20 cellular contexts compared by ENCODE assay signal in genomic region chr10:15745748-15746147, GRCh38. TPM values are rescaled to one million over a fixed set of nuclear protein-coding genes. Genes with fewer than 3 reads are reported as not detected.
DNase-seq lines count a peak whose midpoint lies in the region; ATAC-seq and TF ChIP-seq lines count a peak whose summit lies in the region.
"Had no signal": no experiment of that assay in that cellular context is flagged by ENCODE, and none has a peak within 500 bp of the region (broad histone marks: within the 10 kb centered on the region; RNA-seq: fewer than 3 reads in every experiment).

No MANE protein-coding gene starts in this region.

- H3K4me2 ChIP-seq in neuronal stem cell (ENCODE audit: insufficient read depth, low read length, poor library complexity, severe bottlenecking) = no peak overlapping the region

- no peak overlapping the region for H4K8ac ChIP-seq in neuronal stem cell (ENCODE audit: low read depth, low read length)

- TF ChIP-seq CTCF in right atrium auricular region (IDR thresholded peaks at IDR 0.05) (no peak), fibroblast of mammary gland (conservative IDR thresholded peaks at IDR 0.05; ENCODE audit: control insufficient read depth, insufficient read depth, low read depth, low read length) (no peak), lung (IDR thresholded peaks at IDR 0.05; ENCODE audit: control extremely low read depth, extremely low read depth) (no peak)

- H3K36me3 ChIP-seq in right atrium auricular region (no peaks in the 10 kb centered on the region), lung (ENCODE audit: control insufficient read depth in 2 of 2, insufficient read depth in 2 of 2, low read length in 2 of 2) (no peaks in the 10 kb centered on the region), neuronal stem cell (replicated peaks in 1 of 2; ENCODE audit: control insufficient read depth in 2 of 2, insufficient read depth in 2 of 2, low read length in 2 of 2) (no peaks in the 10 kb centered on the region)
- H3K36me3 ChIP-seq: adrenal gland, pancreas had no signal

- H3K9ac ChIP-seq in neuronal stem cell (ENCODE audit: low read depth, low read length, poor library complexity) = no peak overlapping the region

- ATAC-seq in Right ventricle myocardium inferior (peak; percentile 98), lung (ENCODE audit: insufficient read depth, low FRiP score) (no peak), GM18519 (IDR thresholded peaks at IDR 0.05; ENCODE audit: low FRiP score, unreplicated experiment) (no peak), HG02852 (IDR thresholded peaks at IDR 0.05; ENCODE audit: unreplicated experiment) (no peak), GM18511 (IDR thresholded peaks at IDR 0.05; ENCODE audit: unreplicated experiment) (no peak)
- ATAC-seq: activated CD4-positive, alpha-beta T cell treated with anti-CD3 and anti-CD28 coated beads for 36 hours; HepG2; pancreas had no signal

- 76 to 92% methylated on average over 1 of the region's 1 CpG for WGBS in lung, 2 donors
- no CpG with 5 or more reads among the region's 1 CpG for WGBS in neuronal stem cell (ENCODE audit: extremely low coverage in 2 of 2, insufficient read length in 2 of 2, insufficient replicate concordance in 1 of 2), 2 donors

- no peak overlapping the region for H3K4ac ChIP-seq in neuronal stem cell (ENCODE audit: low read length)

- no peak overlapping the region for H2BK12ac ChIP-seq in neuronal stem cell (ENCODE audit: low read length)

- no peak overlapping the region for H3K14ac ChIP-seq in neuronal stem cell (ENCODE audit: low read length)

- H2AK5ac ChIP-seq in neuronal stem cell (ENCODE audit: low read depth, low read length) = no peak overlapping the region

- H3K23ac ChIP-seq in neuronal stem cell (ENCODE audit: low read depth, low read length, poor library complexity) = no peak overlapping the region

- DNase-seq in Right ventricle myocardium inferior (ENCODE audit: missing footprints) = no peak
- no peak for DNase-seq in right atrium auricular region (ENCODE audit: low spot score)
- peak; percentile 90 for DNase-seq in fibroblast of mammary gland (ENCODE audit: low read depth)
- DNase-seq in lung (ENCODE audit: low spot score) = peak; percentile 38
- DNase-seq in neuronal stem cell (ENCODE audit: low spot score) = no peak
- DNase-seq: activated CD4-positive, alpha-beta T cell treated with anti-CD3 and anti-CD28 coated beads for 36 hours; C1 segment of cervical spinal cord; cerebellar nuclear complex; naive B cell; NCI-H1436 treated with DMSO at 0.1 percent for 48 hours; pancreas; stimulated activated CD4-positive, alpha-beta T cell treated with anti-CD3 and anti-CD28 coated beads, Interleukin-4, amount 100 ng/mL, for 1 hour; substantia nigra had no signal

- no peak overlapping the region for H4K91ac ChIP-seq in neuronal stem cell (ENCODE audit: low read depth, low read length, poor library complexity)

- H3K4me3 ChIP-seq in right atrium auricular region = no peak overlapping the region
- no peak overlapping the region for H3K4me3 ChIP-seq in fibroblast of mammary gland (ENCODE audit: control insufficient read depth, low read depth, low read length)
- H3K4me3 ChIP-seq in lung = no peak overlapping the region
- no peak overlapping the region for H3K4me3 ChIP-seq in neuronal stem cell (ENCODE audit: low read length in 2 of 2)
- H3K4me3 ChIP-seq: adrenal gland, pancreas, skin epidermis had no signal

- H3K9me3 ChIP-seq in right atrium auricular region (no peaks in the 10 kb centered on the region), lung (ENCODE audit: control insufficient read depth in 2 of 2, insufficient read depth in 1 of 2, low read length in 1 of 2) (no peaks in the 10 kb centered on the region), neuronal stem cell (replicated peaks in 1 of 2; ENCODE audit: control insufficient read depth in 2 of 2, insufficient read depth in 1 of 2, low read depth in 1 of 2, low read length in 2 of 2) (no peaks in the 10 kb centered on the region)
- H3K9me3 ChIP-seq: adrenal gland, pancreas had no signal

- H2BK120ac ChIP-seq in neuronal stem cell (ENCODE audit: low read depth, low read length) = no peak overlapping the region

- H3K18ac ChIP-seq in neuronal stem cell (ENCODE audit: low read length) = no peak overlapping the region

- no peaks in the 10 kb centered on the region for H3K79me1 ChIP-seq in neuronal stem cell (ENCODE audit: low read depth, low read length)

- H3K4me1 ChIP-seq in right atrium auricular region (no peaks in the 10 kb centered on the region), lung (ENCODE audit: control insufficient read depth in 2 of 2, insufficient read depth in 2 of 2, low read length in 2 of 2) (no peaks in the 10 kb centered on the region), neuronal stem cell (ENCODE audit: control insufficient read depth in 2 of 2, insufficient read depth in 1 of 2, low read depth in 1 of 2, low read length in 2 of 2) (no peaks in the 10 kb centered on the region)
- H3K4me1 ChIP-seq: adrenal gland, pancreas had no signal

- H2BK5ac ChIP-seq in neuronal stem cell (ENCODE audit: low read length) = no peak overlapping the region

- H3K27me3 ChIP-seq in right atrium auricular region = no peaks in the 10 kb centered on the region
- no peaks in the 10 kb centered on the region for H3K27me3 ChIP-seq in lung (ENCODE audit: control insufficient read depth, insufficient read depth)
- peaks cover 0 to 12% (median 0%) of the 10 kb centered on the region in 3 experiments for H3K27me3 ChIP-seq in neuronal stem cell (ENCODE audit: control insufficient read depth in 3 of 3, insufficient read depth in 3 of 3, low read depth in 1 of 3, low read length in 3 of 3)
- H3K27me3 ChIP-seq: adrenal gland, pancreas had no signal

- no peak overlapping the region for H2BK15ac ChIP-seq in neuronal stem cell (ENCODE audit: low read length)

- intact Hi-C loops in Right ventricle myocardium inferior (cut with DNase I) = no loop called here

- no peak overlapping the region for H2AFZ ChIP-seq in neuronal stem cell (ENCODE audit: low read length)

- H3K27ac ChIP-seq in right atrium auricular region = no peak overlapping the region
- no peak overlapping the region for H3K27ac ChIP-seq in lung (ENCODE audit: low read depth in 1 of 2, low read length in 1 of 2)
- H3K27ac ChIP-seq in neuronal stem cell (replicated peaks; ENCODE audit: low read length) = no peak overlapping the region
- H3K27ac ChIP-seq: 22Rv1, adrenal gland, pancreas, skin epidermis had no signal

RNA-seq across cellular contexts. Expression of gene ITGA8, which starts 26.0 kb away (rescaled TPM):
- 1.7 TPM for total RNA-seq in Right ventricle myocardium inferior
- 1 to 10 TPM; 4.9 to 6.4 TPM for total RNA-seq in right atrium auricular region
- total RNA-seq in lung = 100 to 1,000 TPM in 1 of 2 donors, 10 to 100 TPM in 1; 22.5 to 124 TPM
- 1 to 10 TPM; 3.9 to 4.7 TPM for polyA plus RNA-seq in lung
- polyA plus RNA-seq in neuronal stem cell (2013, experiment 1 of 2) = not detected
- not detected for polyA plus RNA-seq in neuronal stem cell (2013, experiment 2 of 2)
- total RNA-seq: activated CD4-positive, alpha-beta T cell treated with anti-CD3 and anti-CD28 coated beads for 36 hours; HepG2 had no signal
- polyA plus RNA-seq: HepG2 had no signal

Comparison
In these comparisons a context has a peak if more than half of its experiments do, and no peak if none do; other contexts are left out.
1. DNase-seq: peak in fibroblast of mammary gland (single experiment) and lung (single experiment); none in Right ventricle myocardium inferior (single experiment), right atrium auricular region (single experiment) and neuronal stem cell (single experiment).